Comparison of ENCODE assay signal across 2 cellular contexts in genomic region chr2:230269715-230270114, GRCh38.
A peak's percentile ranks its signal among the peaks of the same experiment; 100 is the strongest.
TF ChIP-seq lines count a peak whose summit lies in the region.

No MANE protein-coding gene starts in this region.

TF ChIP-seq in GM12891, 5 proteins besides CTCF, POLR2A, EP300 and RAD21:
- TF ChIP-seq TAF1 (IDR thresholded peaks at IDR 0.05; ENCODE audit: low read depth, low read length) (no peak), POU2F2 (IDR thresholded peaks at IDR 0.05; ENCODE audit: low read depth, low read length) (peak; percentile 42; the same call in 1 of the 2 replicates), SPI1 (IDR thresholded peaks at IDR 0.05; ENCODE audit: low read depth, low read length) (peak; percentile 54; the same call in 1 of the 2 replicates)

TF ChIP-seq in GM12878, 131 proteins besides CTCF, POLR2A, EP300 and RAD21:
- TF ChIP-seq NR2C2 (IDR thresholded peaks at IDR 0.05; ENCODE audit: borderline replicate concordance, control insufficient read depth, insufficient read length, low read depth) (no peak), NFIC (IDR thresholded peaks at IDR 0.05; ENCODE audit: low read depth, low read length) (peak; percentile 27; the same call in 1 of the 2 replicates), JUNB (IDR thresholded peaks at IDR 0.05) (peak; percentile 41; the same call in 1 of the 2 replicates), CREM (IDR thresholded peaks at IDR 0.05; ENCODE audit: low read depth) (peak; percentile 25; the same call in 1 of the 2 replicates)
